ENCODE assay signal across 17 cellular contexts in the genomic region with DNA sequence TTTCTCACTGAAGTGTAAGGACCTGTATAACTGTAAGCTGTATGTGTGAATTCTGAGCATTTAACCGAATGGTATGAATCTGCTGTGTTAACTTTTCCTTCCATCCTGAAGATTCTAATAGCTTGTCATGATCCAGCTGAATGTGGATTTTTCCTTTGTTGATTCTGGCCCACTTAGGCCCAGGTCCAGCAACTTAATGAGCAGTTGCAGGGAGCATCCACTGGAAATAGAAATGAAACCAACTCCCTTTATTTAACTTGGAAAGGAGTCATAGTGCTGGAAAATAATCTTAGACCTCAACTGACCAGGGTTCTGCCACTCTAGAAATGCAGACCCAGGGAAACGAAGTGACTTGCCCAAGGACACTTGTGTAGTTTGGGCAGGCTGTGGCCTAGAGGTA.
DNase-seq lines count a peak whose midpoint lies in the region; ATAC-seq and TF ChIP-seq lines count a peak whose summit lies in the region.
"Had no signal": no experiment of that assay in that cellular context is flagged by ENCODE, and none has a peak within 500 bp of the region (broad histone marks: within the 10 kb centered on the region; RNA-seq: fewer than 3 reads in every experiment).

No MANE protein-coding gene starts in this region.

- in situ Hi-C loops in GM13976 (cut with MboI; ENCODE audit: low sequenced_read_pairs, unreplicated experiment): no loop called here

- ATAC-seq in psoas muscle (no peak), HG03280 (IDR thresholded peaks at IDR 0.05; ENCODE audit: unreplicated experiment) (no peak)

- TF ChIP-seq CTCF in brain (conservative IDR thresholded peaks at IDR 0.05) (no peak), GM13976 (IDR thresholded peaks at IDR 0.05; ENCODE audit: borderline replicate concordance, control extremely low read depth, extremely low read depth, insufficient read depth, missing control alignments) (no peak), psoas muscle (IDR thresholded peaks at IDR 0.05) (no peak)

- WGBS in psoas muscle, 3 donors: 74 to 85% (median 76%) methylated on average over 2 of the region's 2 CpGs

- H3K4me1 ChIP-seq in psoas muscle: no peaks in the 10 kb centered on the region
- H3K4me1 ChIP-seq: Caco-2 had no signal

- no peak overlapping the region for H3K4me3 Mint-ChIP-seq in brain
- H3K4me3 Mint-ChIP-seq: CD14-positive monocyte had no signal

- H3K27ac Mint-ChIP-seq in brain: peak overlapping the region in 4 of 5 experiments; percentile 29 to 97 (median 66)
- H3K27ac Mint-ChIP-seq: CD14-positive monocyte had no signal

- H3K36me3 ChIP-seq in psoas muscle (ENCODE audit: insufficient read depth in 1 of 2, low read depth in 1 of 2): no peaks in the 10 kb centered on the region

- no peaks in the 10 kb centered on the region for H3K27me3 ChIP-seq in psoas muscle (ENCODE audit: insufficient read depth in 3 of 3, low read length in 2 of 3)

- peaks cover 14% of the 10 kb centered on the region for H3K36me3 Mint-ChIP-seq in brain
- H3K36me3 Mint-ChIP-seq: CD14-positive monocyte had no signal

- peaks cover 13% of the 10 kb centered on the region for H3K27me3 Mint-ChIP-seq in brain

- no peak overlapping the region for H3K27ac ChIP-seq in psoas muscle

- no peaks in the 10 kb centered on the region for H3K9me3 Mint-ChIP-seq in brain

- H3K9me3 ChIP-seq in psoas muscle: no peaks in the 10 kb centered on the region
- H3K9me3 ChIP-seq: Caco-2 had no signal

- H3K4me1 Mint-ChIP-seq in brain: peaks cover 56% of the 10 kb centered on the region
- H3K4me1 Mint-ChIP-seq: CD14-positive monocyte had no signal

- DNase-seq in EH (ENCODE audit: low read depth) (peak; percentile 46), NCI-H2029 treated with DMSO at 0.1 percent for 48 hours (lab: John Stamatoyannopoulos, UW) (peak; percentile 71), renal cortical epithelial cell (ENCODE audit: low read depth) (peak; percentile 23), GM13976 (ENCODE audit: low spot score) (no peak), psoas muscle (no peak)
- DNase-seq: ACHN; AML-193; Caco-2; HCEC 1CT; NCI-H1436 treated with DMSO at 0.1 percent for 48 hours; NCI-H226; NCI-H524 treated with DMSO at 0.1 percent for 48 hours; NK-92 treated with Interleukin-12 subunit alpha and Interleukin-12 subunit beta, amount 100 ng/mL, for 24 hours; SHP77 had no signal

- no peak overlapping the region for H3K4me3 ChIP-seq in psoas muscle

- intact Hi-C loops in psoas muscle (cut with DNase I): no loop called here

Comparison
In these comparisons a context has a peak if more than half of its experiments do, and no peak if none do; other contexts are left out.
1. DNase-seq: peak in EH (single experiment), NCI-H2029 treated with DMSO at 0.1 percent for 48 hours (single experiment) and renal cortical epithelial cell (single experiment); none in GM13976 (single experiment) and psoas muscle (0 of 2).